ENCODE assay signal across 1 cellular context in genomic region chr19:35388277-35389054, GRCh38.
TF ChIP-seq lines count a peak whose summit lies in the region.

No MANE protein-coding gene starts in this region.

TF ChIP-seq in HepG2, 621 proteins besides CTCF, POLR2A, EP300 and RAD21 (continued from another document and continues in another):
- TF ChIP-seq ZNF142 (CRISPR knock-in tag; IDR thresholded peaks at IDR 0.05): no peak
- no peak for TF ChIP-seq TARDBP (CRISPR knock-in tag; IDR thresholded peaks at IDR 0.05)
- no peak for TF ChIP-seq ARNT (IDR thresholded peaks at IDR 0.05)
- TF ChIP-seq ZNF878 (CRISPR knock-in tag; IDR thresholded peaks at IDR 0.05): no peak
- no peak for TF ChIP-seq SP2 (CRISPR knock-in tag; IDR thresholded peaks at IDR 0.05)
- no peak for TF ChIP-seq GMEB2 (CRISPR knock-in tag; IDR thresholded peaks at IDR 0.05; ENCODE audit: low read depth)
- TF ChIP-seq IKZF4 (CRISPR knock-in tag; IDR thresholded peaks at IDR 0.05; ENCODE audit: borderline replicate concordance, low read depth, not compliant biosample characterization): no peak
- no peak for TF ChIP-seq HINFP (CRISPR knock-in tag; IDR thresholded peaks at IDR 0.05; ENCODE audit: low read depth)
- TF ChIP-seq ATF1 (CRISPR knock-in tag; IDR thresholded peaks at IDR 0.05): no peak
- no peak for TF ChIP-seq ZNF281 (CRISPR knock-in tag; IDR thresholded peaks at IDR 0.05; ENCODE audit: borderline replicate concordance)
- no peak for TF ChIP-seq ZNF101 (CRISPR knock-in tag; IDR thresholded peaks at IDR 0.05; ENCODE audit: borderline replicate concordance, low read depth)
- TF ChIP-seq HOXA3 (CRISPR knock-in tag; IDR thresholded peaks at IDR 0.05): no peak
- TF ChIP-seq BRF2 (CRISPR knock-in tag; IDR thresholded peaks at IDR 0.05): no peak
- no peak for TF ChIP-seq ZNF362 (CRISPR knock-in tag; IDR thresholded peaks at IDR 0.05; ENCODE audit: borderline replicate concordance)
- no peak for TF ChIP-seq BRD4 (CRISPR knock-in tag; IDR thresholded peaks at IDR 0.05)
- TF ChIP-seq ERF (CRISPR knock-in tag; IDR thresholded peaks at IDR 0.05): 0 out of 2 replicates have a peak, but pooled peaks have one; percentile 20
- TF ChIP-seq ZNF512B (CRISPR knock-in tag; IDR thresholded peaks at IDR 0.05; ENCODE audit: borderline replicate concordance): no peak
- peak; percentile 48 for TF ChIP-seq GATAD2A (CRISPR knock-in tag; IDR thresholded peaks at IDR 0.05)
- TF ChIP-seq EZH2 (conservative IDR thresholded peaks at IDR 0.05; ENCODE audit: low read depth, low read length): no peak
- no peak for TF ChIP-seq CBX1 (IDR thresholded peaks at IDR 0.05; ENCODE audit: low read depth)
- no peak for TF ChIP-seq ZFP36L1 (CRISPR knock-in tag; IDR thresholded peaks at IDR 0.05)
- no peak for TF ChIP-seq ZNF724P (CRISPR knock-in tag; IDR thresholded peaks at IDR 0.05; ENCODE audit: borderline replicate concordance)
- TF ChIP-seq HNF4A (CRISPR knock-in tag; IDR thresholded peaks at IDR 0.05): peak; percentile 45; the same call in 1 of the 2 replicates
- TF ChIP-seq NONO (IDR thresholded peaks at IDR 0.05): no peak
- no peak for TF ChIP-seq NONO (CRISPR knock-in tag; conservative IDR thresholded peaks at IDR 0.05)
- TF ChIP-seq MATR3 (CRISPR knock-in tag; IDR thresholded peaks at IDR 0.05): no peak
- TF ChIP-seq IRF1 (CRISPR knock-in tag; IDR thresholded peaks at IDR 0.05; ENCODE audit: low read depth): no peak
- no peak for TF ChIP-seq RFX1 (IDR thresholded peaks at IDR 0.05)
- TF ChIP-seq ZSCAN21 (CRISPR knock-in tag; IDR thresholded peaks at IDR 0.05; ENCODE audit: borderline replicate concordance): no peak
- no peak for TF ChIP-seq ZNF232 (CRISPR knock-in tag; IDR thresholded peaks at IDR 0.05; ENCODE audit: borderline replicate concordance)
- no peak for TF ChIP-seq PHF20 (CRISPR knock-in tag; IDR thresholded peaks at IDR 0.05)
- TF ChIP-seq ATRX (CRISPR knock-in tag; IDR thresholded peaks at IDR 0.05; ENCODE audit: borderline replicate concordance): no peak
- TF ChIP-seq ZNF354B (CRISPR knock-in tag; IDR thresholded peaks at IDR 0.05): no peak
- TF ChIP-seq CERS6 (CRISPR knock-in tag; IDR thresholded peaks at IDR 0.05): no peak
- TF ChIP-seq KLF13 (CRISPR knock-in tag; IDR thresholded peaks at IDR 0.05): no peak
- no peak for TF ChIP-seq SUZ12 (IDR thresholded peaks at IDR 0.05; ENCODE audit: low read depth, low read length)
- no peak for TF ChIP-seq ZNF510 (CRISPR knock-in tag; IDR thresholded peaks at IDR 0.05; ENCODE audit: low read depth)
- peak; percentile 49; the same call in 1 of the 2 replicates for TF ChIP-seq ATF3 (CRISPR knock-in tag; IDR thresholded peaks at IDR 0.05)
- no peak for TF ChIP-seq ZNF563 (CRISPR knock-in tag; IDR thresholded peaks at IDR 0.05)
- no peak for TF ChIP-seq ZFP41 (CRISPR knock-in tag; IDR thresholded peaks at IDR 0.05; ENCODE audit: borderline replicate concordance)
